Comparison of ENCODE assay signal across 26 cellular contexts in the genomic region with DNA sequence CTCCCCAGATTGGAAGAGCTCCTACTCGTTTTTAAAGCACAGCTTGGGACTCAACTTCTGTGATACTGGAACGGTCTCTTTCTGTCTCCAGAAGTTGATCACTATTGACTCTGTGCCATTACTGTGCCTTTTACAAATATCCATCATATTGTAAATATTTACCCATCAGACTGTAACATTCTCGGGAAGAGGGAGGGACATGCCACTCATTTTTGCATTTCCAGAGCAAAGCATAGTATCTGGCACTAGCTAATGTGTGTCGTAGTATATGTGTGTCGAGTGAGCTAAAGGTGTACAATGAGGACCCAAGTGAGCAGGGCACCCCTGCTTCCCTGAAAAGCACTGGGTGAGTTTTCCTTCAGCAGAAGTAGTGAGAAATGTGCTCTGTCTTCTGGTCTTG. TPM values are rescaled to one million over a fixed set of nuclear protein-coding genes. Genes with fewer than 3 reads are reported as not detected.
DNase-seq lines count a peak whose midpoint lies in the region; ATAC-seq and TF ChIP-seq lines count a peak whose summit lies in the region.
"Had no signal": no experiment of that assay in that cellular context is flagged by ENCODE, and none has a peak within 500 bp of the region (broad histone marks: within the 10 kb centered on the region; RNA-seq: fewer than 3 reads in every experiment).

No MANE protein-coding gene starts in this region.

- peak overlapping the region; percentile 31 for H3K4me3 Mint-ChIP-seq in Caco-2 (ENCODE audit: unreplicated experiment)
- H3K4me3 Mint-ChIP-seq: H9, HFFc6 had no signal

- peaks cover 46% of the 10 kb centered on the region for H3K4me1 Mint-ChIP-seq in Caco-2 (ENCODE audit: low read depth, unreplicated experiment)

- no peak overlapping the region for H3K18ac ChIP-seq in trophoblast cell (ENCODE audit: low read length)

- peak overlapping the region; percentile 52 for H2BK120ac ChIP-seq in trophoblast cell (ENCODE audit: insufficient read depth, low read length, poor library complexity)

- intact Hi-C loops in Caco-2 (cut with micrococcal nuclease; ENCODE audit: unreplicated experiment), result loop anchor here (1.0 kb wide), 2 partner anchors 21 to 26 kb away; no protein-coding TSS in a partner anchor

- H3K36me3 ChIP-seq in Caco-2 (ENCODE audit: control insufficient read depth, insufficient read depth, low read length), result no peaks in the 10 kb centered on the region
- no peaks in the 10 kb centered on the region for H3K36me3 ChIP-seq in hepatocyte (replicated peaks; ENCODE audit: insufficient read depth, low read depth)
- no peaks in the 10 kb centered on the region for H3K36me3 ChIP-seq in trophoblast cell (ENCODE audit: control insufficient read depth in 1 of 2, insufficient read depth in 2 of 2, low read length in 2 of 2)
- H3K36me3 ChIP-seq: BLaER1 treated with 17β-estradiol and CSF1 and Interleukin-3, amounts not matched to agents 10 nM and 100 nM had no signal

- H2AFZ ChIP-seq in hepatocyte (no peak overlapping the region), trophoblast cell (ENCODE audit: insufficient read depth, low read length, poor library complexity) (no peak overlapping the region)

- H3K4me1 ChIP-seq in Caco-2, result peaks cover 60% of the 10 kb centered on the region
- H3K4me1 ChIP-seq in hepatocyte (ENCODE audit: insufficient read depth), result peaks cover 33% of the 10 kb centered on the region
- peaks cover 15 to 28% of the 10 kb centered on the region in 2 experiments for H3K4me1 ChIP-seq in trophoblast cell (ENCODE audit: control insufficient read depth in 1 of 2, insufficient read depth in 2 of 2, low read length in 2 of 2)
- H3K4me1 ChIP-seq in foreskin keratinocyte, result peaks cover 18% of the 10 kb centered on the region

- H3K9ac ChIP-seq in trophoblast cell (ENCODE audit: low read length), result no peak overlapping the region
- H3K9ac ChIP-seq: BLaER1 treated with 17β-estradiol and CSF1 and Interleukin-3, amounts not matched to agents 10 nM and 100 nM had no signal

- DNase-seq in Caco-2, result peak; percentile 56 to 59
- DNase-seq in LNCaP clone FGC (ENCODE audit: low read depth), result peak; percentile 90
- DNase-seq in hepatocyte (ENCODE audit: low spot score), result no peak
- no peak for DNase-seq in trophoblast cell
- DNase-seq in activated CD4-positive, alpha-beta T cell treated with anti-CD3 and anti-CD28 coated beads, Interleukin-2, amount 50 U/mL, for 4 hours, result no peak
- DNase-seq in foreskin keratinocyte, result no peak
- DNase-seq in cortex of kidney (lab: John Stamatoyannopoulos, UW), result no peak
- DNase-seq in SKM-1 treated with dmso at 0.1 percent for 144 hours (lab: John Stamatoyannopoulos, UW; ENCODE audit: unreplicated experiment), result no peak
- DNase-seq: ACHN, DND-41, H9, HFFc6, KG1, MV-4-11, NCI-H1105 treated with DMSO at 0.1 percent for 48 hours, NCI-H1694 treated with DMSO at 0.1 percent for 48 hours, NCI-H2081 treated with DMSO at 0.1 percent for 48 hours, NCI-H2171 treated with DMSO at 0.1 percent for 48 hours, NCI-H524 treated with DMSO at 0.1 percent for 48 hours, NCI-H82, Right ventricle myocardium superior, SW 1271 had no signal

- H3K79me2 ChIP-seq in hepatocyte, result no peaks in the 10 kb centered on the region
- no peaks in the 10 kb centered on the region for H3K79me2 ChIP-seq in trophoblast cell (ENCODE audit: control insufficient read depth, insufficient read depth, low read length, poor library complexity)

- H2AK5ac ChIP-seq in trophoblast cell (ENCODE audit: low read length), result no peak overlapping the region

- 44% methylated on average over 5 of the region's 5 CpGs for WGBS in hepatocyte (ENCODE audit: low lambda C conversion rate, missing lambda C conversion rate)
- WGBS in trophoblast cell (ENCODE audit: extremely low coverage, insufficient coverage, insufficient read length), result no CpG with 5 or more reads among the region's 5 CpGs

- CTCF ChIA-PET in Caco-2 (lab: Charles Lee), result interaction anchor here (0.6 kb wide), 2 partner anchors 36 to 52 kb away, joined by 3 read pairs; no protein-coding TSS in a partner anchor

- no peak overlapping the region for H3K14ac ChIP-seq in trophoblast cell (ENCODE audit: low read length)

- peak overlapping the region; percentile 92 for H3K27ac Mint-ChIP-seq in Caco-2 (ENCODE audit: unreplicated experiment)
- H3K27ac Mint-ChIP-seq: H9, HFFc6 had no signal

- H4K20me1 ChIP-seq in hepatocyte (ENCODE audit: insufficient read depth, poor library complexity, severe bottlenecking), result no peaks in the 10 kb centered on the region
- H4K20me1 ChIP-seq: BLaER1 treated with 17β-estradiol and CSF1 and Interleukin-3, amounts not matched to agents 10 nM and 100 nM had no signal

- H3K9me3 Mint-ChIP-seq in Caco-2 (ENCODE audit: unreplicated experiment), result no peaks in the 10 kb centered on the region
- H3K9me3 Mint-ChIP-seq: H9, HFFc6 had no signal

- H3K23ac ChIP-seq in trophoblast cell (ENCODE audit: low read length), result no peak overlapping the region

- no peaks in the 10 kb centered on the region for H3K36me3 Mint-ChIP-seq in Caco-2 (ENCODE audit: insufficient read depth, unreplicated experiment)

- H4K91ac ChIP-seq in trophoblast cell (ENCODE audit: low read depth, low read length), result peak overlapping the region; percentile 74

- H3K9me2 ChIP-seq in hepatocyte (replicated peaks; ENCODE audit: insufficient read depth), result no peaks in the 10 kb centered on the region

- no peak overlapping the region for H3K4ac ChIP-seq in trophoblast cell (ENCODE audit: low read depth, low read length)

- H3K27me3 ChIP-seq in Caco-2 (replicated peaks; ENCODE audit: control insufficient read depth, insufficient read depth, low read length), result no peaks in the 10 kb centered on the region
- no peaks in the 10 kb centered on the region for H3K27me3 ChIP-seq in hepatocyte
- no peaks in the 10 kb centered on the region for H3K27me3 ChIP-seq in trophoblast cell (ENCODE audit: insufficient read depth, low read length)
- H3K27me3 ChIP-seq in foreskin keratinocyte, result no peaks in the 10 kb centered on the region
- H3K27me3 ChIP-seq: BLaER1 treated with 17β-estradiol and CSF1 and Interleukin-3, amounts not matched to agents 10 nM and 100 nM had no signal

- H4K12ac ChIP-seq in trophoblast cell (ENCODE audit: low read depth, low read length), result no peak overlapping the region

- BruUV-seq in Caco-2 (replicated peaks; lab: Mats Ljungman, UMichigan), result no TSS peak

- no peaks in the 10 kb centered on the region for H3K9me3 ChIP-seq in Caco-2
- no peaks in the 10 kb centered on the region for H3K9me3 ChIP-seq in hepatocyte (ENCODE audit: low read depth)
- H3K9me3 ChIP-seq in trophoblast cell (ENCODE audit: insufficient read depth, low read depth, low read length), result no peaks in the 10 kb centered on the region
- H3K9me3 ChIP-seq: BLaER1 treated with 17β-estradiol and CSF1 and Interleukin-3, amounts not matched to agents 10 nM and 100 nM had no signal

- H3K4me3 ChIP-seq in Caco-2 (ENCODE audit: low read depth, low read length) (no peak overlapping the region), LNCaP clone FGC (ENCODE audit: low read depth, low read length) (no peak overlapping the region), hepatocyte (no peak overlapping the region), trophoblast cell (ENCODE audit: low read depth, low read length) (no peak overlapping the region)
- H3K4me3 ChIP-seq: BLaER1 treated with 17β-estradiol and CSF1 and Interleukin-3, amounts not matched to agents 10 nM and 100 nM; GM12878 had no signal

- no peaks in the 10 kb centered on the region for H3K27me3 Mint-ChIP-seq in Caco-2 (ENCODE audit: insufficient read depth, unreplicated experiment)

- H4K8ac ChIP-seq in trophoblast cell (ENCODE audit: low read depth, low read length), result no peak overlapping the region

- H2BK12ac ChIP-seq in trophoblast cell (ENCODE audit: low read length), result peak overlapping the region; percentile 86

- H3K27ac ChIP-seq in hepatocyte, result peak overlapping the region; percentile 74
- H3K27ac ChIP-seq in trophoblast cell (ENCODE audit: low read depth, low read length), result peak overlapping the region; percentile 71
- H3K27ac ChIP-seq in foreskin keratinocyte, result no peak overlapping the region
- H3K27ac ChIP-seq: BLaER1 treated with 17β-estradiol and CSF1 and Interleukin-3, amounts not matched to agents 10 nM and 100 nM had no signal

- H3K4me2 ChIP-seq in hepatocyte (no peak overlapping the region), trophoblast cell (ENCODE audit: low read length) (no peak overlapping the region)
- H3K4me2 ChIP-seq: BLaER1 treated with 17β-estradiol and CSF1 and Interleukin-3, amounts not matched to agents 10 nM and 100 nM had no signal

- TF ChIP-seq CTCF in Caco-2 (IDR thresholded peaks at IDR 0.05; ENCODE audit: insufficient read depth in 1 of 2, low read depth in 1 of 2, low read length in 1 of 2, severe bottlenecking in 1 of 2, unreplicated experiment in 1 of 2), result no peak
- TF ChIP-seq CTCF in LNCaP clone FGC (IDR thresholded peaks at IDR 0.05; ENCODE audit: control insufficient read depth, extremely low read depth, insufficient read depth), result no peak
- TF ChIP-seq CTCF in hepatocyte (IDR thresholded peaks at IDR 0.05; ENCODE audit: poor library complexity), result no peak
- TF ChIP-seq CTCF in foreskin keratinocyte (conservative IDR thresholded peaks at IDR 0.05), result no peak

- ATAC-seq in foreskin keratinocyte, result no peak
- ATAC-seq: GM12878 had no signal

- peak overlapping the region; percentile 72 for H2BK5ac ChIP-seq in trophoblast cell (ENCODE audit: low read depth, low read length, poor library complexity)

- peaks cover 18% of the 10 kb centered on the region for H3K79me1 ChIP-seq in trophoblast cell (ENCODE audit: low read length)

- POLR2A ChIA-PET in Caco-2 (lab: Charles Lee), result interaction anchor here (0.5 to 1.2 kb wide), 2 partner anchors 25 to 340 kb away, joined by 4 to 5 read pairs; no protein-coding TSS in a partner anchor

RNA-seq across cellular contexts. Expression of gene GSG1, which starts 24.0 kb away (rescaled TPM):
- total RNA-seq in Caco-2 (2022) (not detected in 2 replicates), hepatocyte (1.5 TPM in 1 of 2 replicates, not detected in the other), foreskin keratinocyte (not detected in 2 replicates)
- polyA plus RNA-seq in hepatocyte (0.37 and 0.72 TPM in 2 replicates), foreskin keratinocyte (0.06 TPM in 1 of 2 replicates, not detected in the other)
- polyA plus RNA-seq in trophoblast cell (2013), result 0.03 TPM in 1 of 2 replicates, not detected in the other
- total RNA-seq: GM12878, OCI-LY7, Right ventricle myocardium superior, RPMI7951 had no signal
- polyA plus RNA-seq: GM12878 had no signal

Comparison
In these comparisons a context has a peak if more than half of its experiments do, and no peak if none do; other contexts are left out.
1. DNase-seq: peak in Caco-2 (2 of 2) and LNCaP clone FGC (single experiment); none in hepatocyte (single experiment), trophoblast cell (0 of 2), activated CD4-positive, alpha-beta T cell treated with anti-CD3 and anti-CD28 coated beads, Interleukin-2, amount 50 U/mL, for 4 hours (0 of 2), foreskin keratinocyte (0 of 2), cortex of kidney (single experiment) and SKM-1 treated with dmso at 0.1 percent for 144 hours (single experiment).